ENCODE assay signal across 20 cellular contexts in genomic region chr4:176999943-177000543, GRCh38.
DNase-seq lines count a peak whose midpoint lies in the region; FAIRE-seq and TF ChIP-seq lines count a peak whose summit lies in the region.
"Had no signal": no experiment of that assay in that cellular context is flagged by ENCODE, and none has a peak within 500 bp of the region (broad histone marks: within the 10 kb centered on the region; RNA-seq: fewer than 3 reads in every experiment).

No MANE protein-coding gene starts in this region.

- H3K36me3 ChIP-seq in bronchial epithelial cell (ENCODE audit: control insufficient read depth, insufficient read depth, low read length) (no peaks in the 10 kb centered on the region), prostate gland (no peaks in the 10 kb centered on the region), right atrium auricular region (no peaks in the 10 kb centered on the region)
- H3K36me3 ChIP-seq: Peyer's patch, tibial nerve had no signal

- H3K4me3 ChIP-seq in bronchial epithelial cell (ENCODE audit: low read depth, low read length) (no peak overlapping the region), prostate gland (no peak overlapping the region), right atrium auricular region (no peak overlapping the region)
- H3K4me3 ChIP-seq: GM23248, Peyer's patch, tibial nerve had no signal

- H3K9me3 ChIP-seq in prostate gland (no peaks in the 10 kb centered on the region), right atrium auricular region (peaks cover 0 to 20% of the 10 kb centered on the region in 2 donors)
- H3K9me3 ChIP-seq: Peyer's patch had no signal

- H3K4me1 ChIP-seq in prostate gland (replicated peaks) (peaks cover 4% of the 10 kb centered on the region), right atrium auricular region (no peaks in the 10 kb centered on the region)
- H3K4me1 ChIP-seq: parathyroid adenoma, Peyer's patch, tibial nerve had no signal

- TF ChIP-seq POLR2A in prostate gland (IDR thresholded peaks at IDR 0.05) = no peak

- WGBS in prostate gland = 63% methylated on average over 2 of the region's 2 CpGs

- intact Hi-C loops in prostate gland (cut with DNase I) = no loop called here

- FAIRE-seq in bronchial epithelial cell (lab: Jason Lieb, UNC) = no peak

- TF ChIP-seq CTCF in bronchial epithelial cell (IDR thresholded peaks at IDR 0.05; ENCODE audit: insufficient read depth, low read length, severe bottlenecking) = no peak
- no peak for TF ChIP-seq CTCF in prostate gland (IDR thresholded peaks at IDR 0.05)
- no peak for TF ChIP-seq CTCF in right atrium auricular region (IDR thresholded peaks at IDR 0.05)
- no peak for TF ChIP-seq CTCF in GM13976 (IDR thresholded peaks at IDR 0.05; ENCODE audit: borderline replicate concordance, control extremely low read depth, extremely low read depth, insufficient read depth, missing control alignments)

- H3K27ac ChIP-seq in prostate gland (no peak overlapping the region), right atrium auricular region (no peak overlapping the region)
- H3K27ac ChIP-seq: GM23248, parathyroid adenoma, Peyer's patch, tibial nerve had no signal

- DNase-seq in H4 (ENCODE audit: low spot score) (peak; percentile 34), NCI-H226 (peak; percentile 50), bronchial epithelial cell (ENCODE audit: low read depth) (peak; percentile 89), prostate gland (ENCODE audit: low spot score) (peak; percentile 22), right atrium auricular region (ENCODE audit: low spot score) (no peak), SHP77 (lab: John Stamatoyannopoulos, UW) (no peak), GM13976 (ENCODE audit: low spot score) (no peak)
- DNase-seq: activated CD4-positive, alpha-beta T cell treated with anti-CD3 and anti-CD28 coated beads for 1 hour; activated naive CD8-positive, alpha-beta T cell treated with anti-CD3 and anti-CD28 coated beads for 36 hours; COR-L47; GM23248; hippocampal formation; mesenchymal stem cell; naive thymus-derived CD4-positive, alpha-beta T cell; NCI-H2029; NCI-H510A treated with DMSO at 0.1 percent for 48 hours; Peyer's patch; stimulated activated naive CD4-positive, alpha-beta T cell treated with Interleukin-2 at 50 U/mL for 16 hours had no signal

- H3K27me3 ChIP-seq in bronchial epithelial cell (ENCODE audit: control insufficient read depth, insufficient read depth, low read length) (no peaks in the 10 kb centered on the region), prostate gland (replicated peaks; ENCODE audit: insufficient read depth) (no peaks in the 10 kb centered on the region), right atrium auricular region (no peaks in the 10 kb centered on the region)
- H3K27me3 ChIP-seq: Peyer's patch, tibial nerve had no signal

- in situ Hi-C loops in GM13976 (cut with MboI; ENCODE audit: low sequenced_read_pairs, unreplicated experiment) = no loop called here

Comparison
In these comparisons a context has a peak if more than half of its experiments do, and no peak if none do; other contexts are left out.
1. DNase-seq: peak in H4 (single experiment), NCI-H226 (single experiment), bronchial epithelial cell (single experiment) and prostate gland (single experiment); none in right atrium auricular region (single experiment), SHP77 (0 of 2) and GM13976 (single experiment).